In genomic region chr17:29005936-29006438, GRCh38 we compare ENCODE assay signal across 8 cellular contexts. TPM values are rescaled to one million over a fixed set of nuclear protein-coding genes. Genes with fewer than 3 reads are reported as not detected.
DNase-seq lines count a peak whose midpoint lies in the region; ATAC-seq and TF ChIP-seq lines count a peak whose summit lies in the region.

SEZ6 (minus strand) TSS chr17:29006033; CDS start chr17:29005869, 164 bp downstream.

- H3K4me1 Mint-ChIP-seq in CD4-positive, CD25-positive, alpha-beta regulatory T cell = peaks cover 0 to 6% (median 0%) of the 10 kb centered on the region in 4 donors

- no peaks in the 10 kb centered on the region for H3K4me1 ChIP-seq in CD4-positive, CD25-positive, alpha-beta regulatory T cell (ENCODE audit: control insufficient read depth, insufficient read depth, low read length, poor library complexity, severe bottlenecking)
- peaks cover 27% of the 10 kb centered on the region for H3K4me1 ChIP-seq in SJCRH30
- peaks cover 0 to 11% (median 7%) of the 10 kb centered on the region in 4 donors for H3K4me1 ChIP-seq in upper lobe of left lung

- H3K4me3 Mint-ChIP-seq in CD4-positive, CD25-positive, alpha-beta regulatory T cell = peak within 1 kb of the TSS in 2 of 4 donors; percentile 24 to 51

- no peaks in the 10 kb centered on the region for H3K9me3 Mint-ChIP-seq in CD4-positive, CD25-positive, alpha-beta regulatory T cell
- H3K9me3 Mint-ChIP-seq in activated naive CD4-positive, alpha-beta T cell treated with anti-CD3 and anti-CD28 coated beads, Interleukin-2, amount 50 U/mL, for 72 hours = no peaks in the 10 kb centered on the region

- no peaks in the 10 kb centered on the region for H3K36me3 Mint-ChIP-seq in CD4-positive, CD25-positive, alpha-beta regulatory T cell
- H3K36me3 Mint-ChIP-seq in activated naive CD4-positive, alpha-beta T cell treated with anti-CD3 and anti-CD28 coated beads, Interleukin-2, amount 50 U/mL, for 72 hours = no peaks in the 10 kb centered on the region

- H3K36me3 ChIP-seq in CD4-positive, CD25-positive, alpha-beta regulatory T cell (ENCODE audit: control insufficient read depth, insufficient read depth, low read length) = no peaks in the 10 kb centered on the region
- H3K36me3 ChIP-seq in SJCRH30 (no peaks in the 10 kb centered on the region), upper lobe of left lung (no peaks in the 10 kb centered on the region)

- ATAC-seq in CD4-positive, CD25-positive, alpha-beta regulatory T cell (ENCODE audit: low read depth in 2 of 2) = peak; percentile 45
- peak; percentile 62 to 89 for ATAC-seq in activated naive CD4-positive, alpha-beta T cell treated with anti-CD3 and anti-CD28 coated beads, Interleukin-2, amount 50 U/mL, for 72 hours
- peak; percentile 74 to 88 for ATAC-seq in upper lobe of left lung (ENCODE audit: low FRiP score in 2 of 2)
- ATAC-seq in HG02588 (IDR thresholded peaks at IDR 0.05; ENCODE audit: unreplicated experiment) = no peak

- WGBS in upper lobe of left lung, 2 donors = 3 to 5% methylated on average over 14 to 34 of the region's 40 CpGs

- DNase-seq in CD4-positive, CD25-positive, alpha-beta regulatory T cell = peak; percentile 17 to 52 (median 39)
- peak; percentile 44 for DNase-seq in Jurkat, Clone E6-1 (ENCODE audit: low read depth, low spot score)
- peak; percentile 85 to 91 for DNase-seq in SJCRH30
- DNase-seq in activated naive CD4-positive, alpha-beta T cell treated with anti-CD3 and anti-CD28 coated beads, Interleukin-2, amount 50 U/mL, for 72 hours (ENCODE audit: low spot score in 2 of 2) = peak in 1 of 2 donors; percentile 86
- peak; percentile 81 for DNase-seq in cardiac septum (ENCODE audit: low spot score)
- DNase-seq in posterior vena cava (ENCODE audit: low spot score) = peak; percentile 92
- peak; percentile 50 to 95 for DNase-seq in upper lobe of left lung

- TF ChIP-seq EP300 in upper lobe of left lung (IDR thresholded peaks at IDR 0.05) = no peak

- H3K27me3 Mint-ChIP-seq in CD4-positive, CD25-positive, alpha-beta regulatory T cell = peaks cover 62% of the 10 kb centered on the region

- intact Hi-C loops in cardiac septum (cut with DNase I) = no loop called here
- intact Hi-C loops in posterior vena cava (cut with DNase I) = loop anchor here in 1 of 2 donors (5.0 kb wide), 1 partner anchor 296 kb away; no protein-coding TSS in a partner anchor

- no peak within 1 kb of the TSS for H3K27ac ChIP-seq in CD4-positive, CD25-positive, alpha-beta regulatory T cell (ENCODE audit: insufficient read depth, low read length, poor library complexity, severe bottlenecking)
- H3K27ac ChIP-seq in SJCRH30 = no peak within 1 kb of the TSS
- H3K27ac ChIP-seq in upper lobe of left lung = no peak within 1 kb of the TSS

- H3K4me3 ChIP-seq in CD4-positive, CD25-positive, alpha-beta regulatory T cell (ENCODE audit: low read depth, low read length) = no peak within 1 kb of the TSS
- no peak within 1 kb of the TSS for H3K4me3 ChIP-seq in Jurkat, Clone E6-1 (ENCODE audit: low read length)
- H3K4me3 ChIP-seq in SJCRH30 (no peak within 1 kb of the TSS), upper lobe of left lung (peak within 1 kb of the TSS in 1 of 4 donors; percentile 5)

- no peak for TF ChIP-seq POLR2A in upper lobe of left lung (IDR thresholded peaks at IDR 0.05)

- H3K27me3 ChIP-seq in CD4-positive, CD25-positive, alpha-beta regulatory T cell (ENCODE audit: control insufficient read depth, insufficient read depth, low read length) = peaks cover 22% of the 10 kb centered on the region
- H3K27me3 ChIP-seq in SJCRH30 (no peaks in the 10 kb centered on the region), upper lobe of left lung (peaks cover 0 to 32% (median 13%) of the 10 kb centered on the region in 4 donors)

- no peaks in the 10 kb centered on the region for H3K9me3 ChIP-seq in CD4-positive, CD25-positive, alpha-beta regulatory T cell (ENCODE audit: control insufficient read depth in 2 of 2, low read length in 2 of 2)
- H3K9me3 ChIP-seq in SJCRH30 (replicated peaks) = no peaks in the 10 kb centered on the region
- H3K9me3 ChIP-seq in upper lobe of left lung = no peaks in the 10 kb centered on the region

- peak in 4 of 6 experiments; percentile 20 to 49 (median 34) for TF ChIP-seq CTCF in upper lobe of left lung (IDR thresholded peaks at IDR 0.05)

- H3K27ac Mint-ChIP-seq in CD4-positive, CD25-positive, alpha-beta regulatory T cell = no peak within 1 kb of the TSS
- no peak within 1 kb of the TSS for H3K27ac Mint-ChIP-seq in activated naive CD4-positive, alpha-beta T cell treated with anti-CD3 and anti-CD28 coated beads, Interleukin-2, amount 50 U/mL, for 72 hours

RNA-seq across cellular contexts. Expression of gene SEZ6, which starts in this region (rescaled TPM):
- total RNA-seq in CD4-positive, CD25-positive, alpha-beta regulatory T cell = 0.76 TPM
- polyA plus RNA-seq in CD4-positive, CD25-positive, alpha-beta regulatory T cell = 1 to 10 TPM in 1 of 4 donors, under 1 TPM in 1, not detected in 2; 0.57 to 1.2 TPM
- not detected for polyA plus RNA-seq in Jurkat, Clone E6-1 (2012; ENCODE audit: insufficient read depth, insufficient read length)
- total RNA-seq in SJCRH30 (2014; rRNA removed; shearing (Covaris generic)) = 16.1 and 20.5 TPM in 2 replicates
- under 1 TPM in 1 of 2 donors, not detected in 1; 0.43 TPM for total RNA-seq in activated naive CD4-positive, alpha-beta T cell treated with anti-CD3 and anti-CD28 coated beads, Interleukin-2, amount 50 U/mL, for 72 hours
- total RNA-seq in cardiac septum (not detected), posterior vena cava (not detected), upper lobe of left lung (under 1 TPM in 3 of 6 donors, not detected in 3; 0.20 to 0.47 (median 0.30) TPM)

Comparison
In these comparisons a context has a peak if more than half of its experiments do, and no peak if none do; other contexts are left out.
1. Peak in ATAC-seq in activated naive CD4-positive, alpha-beta T cell treated with anti-CD3 and anti-CD28 coated beads, Interleukin-2, amount 50 U/mL, for 72 hours; RNA of the gene not detected or under 1 TPM.
2. Peak in DNase-seq in cardiac septum; RNA of the gene not detected or under 1 TPM.
3. Peak in DNase-seq in posterior vena cava; RNA of the gene not detected or under 1 TPM.
4. Peak in DNase-seq and ATAC-seq in upper lobe of left lung; RNA of the gene not detected or under 1 TPM.